In the genomic region with DNA sequence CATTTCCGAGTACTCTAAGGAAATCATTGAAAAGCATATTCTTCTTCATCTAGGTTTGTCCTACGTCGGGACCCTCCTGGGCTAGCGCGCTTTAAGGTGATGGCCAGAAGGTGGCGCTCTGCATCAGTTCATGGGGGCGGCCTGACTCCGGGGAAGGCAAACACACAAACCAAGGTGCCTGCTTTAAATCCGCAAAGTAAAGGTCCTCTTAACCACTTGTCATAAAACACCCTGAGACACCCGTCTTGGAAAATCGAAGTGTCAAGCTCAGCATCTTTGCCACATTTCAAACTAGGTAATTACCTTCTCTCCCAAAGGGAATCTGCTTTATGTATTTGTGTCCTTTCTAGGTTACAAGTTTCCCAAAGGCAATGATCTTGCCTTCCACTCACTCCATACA, we compare ENCODE assay signal across 8 cellular contexts. TPM values are rescaled to one million over a fixed set of nuclear protein-coding genes. Genes with fewer than 3 reads are reported as not detected.
DNase-seq lines count a peak whose midpoint lies in the region; ATAC-seq and TF ChIP-seq lines count a peak whose summit lies in the region.

No MANE protein-coding gene starts in this region.

- H3K36me3 Mint-ChIP-seq in central memory CD8-positive, alpha-beta T cell (ENCODE audit: insufficient read depth), result no peaks in the 10 kb centered on the region

- H3K27ac ChIP-seq in left lung, result no peak overlapping the region

- no peaks in the 10 kb centered on the region for H3K27me3 ChIP-seq in left lung

- DNase-seq in GDM1 (lab: John Stamatoyannopoulos, UW) (peak; percentile 66), NCI-H2227 (lab: John Stamatoyannopoulos, UW; ENCODE audit: unreplicated experiment) (peak; percentile 86), left lung (peak; percentile 70 to 91)
- DNase-seq in activated CD4-positive, CD25-positive, alpha-beta regulatory T cell treated with anti-CD3 and anti-CD28 coated beads, Interleukin-2, amount 50 U/mL, for 72 hours, result peak; percentile 75
- peak; percentile 53 to 57 for DNase-seq in central memory CD8-positive, alpha-beta T cell (ENCODE audit: low spot score in 2 of 2)
- DNase-seq in stimulated activated CD4-positive, alpha-beta T cell treated with anti-CD3 and anti-CD28 coated beads, Interleukin-4, amount 100 ng/mL, for 48 hours (ENCODE audit: low read depth in 2 of 2), result peak; percentile 63 to 78

- no peak overlapping the region for H3K27ac Mint-ChIP-seq in central memory CD8-positive, alpha-beta T cell (ENCODE audit: low read depth)

- H3K4me3 Mint-ChIP-seq in central memory CD8-positive, alpha-beta T cell, result no peak overlapping the region

- H3K36me3 ChIP-seq in left lung, result peaks cover 0 to 32% of the 10 kb centered on the region in 2 donors

- H3K4me3 ChIP-seq in left lung, result no peak overlapping the region

- peaks cover 76% of the 10 kb centered on the region for H3K27me3 Mint-ChIP-seq in central memory CD8-positive, alpha-beta T cell

- no peaks in the 10 kb centered on the region for H3K9me3 Mint-ChIP-seq in central memory CD8-positive, alpha-beta T cell

- peak; percentile 89 to 93 for TF ChIP-seq CTCF in left lung (IDR thresholded peaks at IDR 0.05)

- ATAC-seq in HG03039 (IDR thresholded peaks at IDR 0.05; ENCODE audit: unreplicated experiment) (peak; percentile 72), left lung (peak; percentile 94), GM18858 (IDR thresholded peaks at IDR 0.05; ENCODE audit: unreplicated experiment) (no peak)
- ATAC-seq in central memory CD8-positive, alpha-beta T cell (replicated peaks; ENCODE audit: extremely low read depth, poor library complexity, severe bottlenecking), result peak; percentile 62

- intact Hi-C loops in left lung (cut with DNase I), result no loop called here

- H3K4me1 Mint-ChIP-seq in central memory CD8-positive, alpha-beta T cell, result peaks cover 4% of the 10 kb centered on the region

- no peaks in the 10 kb centered on the region for H3K9me3 ChIP-seq in left lung

- peaks cover 0 to 17% of the 10 kb centered on the region in 2 donors for H3K4me1 ChIP-seq in left lung

RNA-seq across cellular contexts. Expression of gene LMO2, which starts 34.0 kb away (rescaled TPM):
- total RNA-seq in left lung, result 10 to 100 TPM; 27.8 to 42.0 TPM
